Comparison of ENCODE assay signal across 7 cellular contexts in genomic region chr2:38146302-38146916, GRCh38.
DNase-seq lines count a peak whose midpoint lies in the region; ATAC-seq and TF ChIP-seq lines count a peak whose summit lies in the region.

No MANE protein-coding gene starts in this region.

- H3K36me3 Mint-ChIP-seq in neural progenitor cell, result no peaks in the 10 kb centered on the region

- peak; percentile 67 for DNase-seq in epithelial cell of esophagus (ENCODE audit: low read depth)
- DNase-seq in osteoblast (ENCODE audit: insufficient read length, low spot score, missing footprints), result peak; percentile 67
- DNase-seq in T-helper 9 cell, result no peak
- no peak for DNase-seq in neural progenitor cell (ENCODE audit: low spot score)

- no peaks in the 10 kb centered on the region for H4K20me1 ChIP-seq in OCI-LY3 (ENCODE audit: insufficient read depth, low read length)
- H4K20me1 ChIP-seq in osteoblast (ENCODE audit: insufficient read depth, low read length), result no peaks in the 10 kb centered on the region
- H4K20me1 ChIP-seq in neural progenitor cell (ENCODE audit: low read depth), result no peaks in the 10 kb centered on the region

- ATAC-seq in GM18858 (IDR thresholded peaks at IDR 0.05; ENCODE audit: unreplicated experiment), result peak; percentile 39
- peak; percentile 75 for ATAC-seq in HG02588 (IDR thresholded peaks at IDR 0.05; ENCODE audit: unreplicated experiment)

- H3K27ac Mint-ChIP-seq in neural progenitor cell, result no peak overlapping the region

- H3K36me3 ChIP-seq in OCI-LY3 (replicated peaks; ENCODE audit: low read depth, low read length), result no peaks in the 10 kb centered on the region
- no peaks in the 10 kb centered on the region for H3K36me3 ChIP-seq in osteoblast (ENCODE audit: insufficient read depth, low read length)
- no peaks in the 10 kb centered on the region for H3K36me3 ChIP-seq in neural progenitor cell

- H3K27me3 ChIP-seq in OCI-LY3 (ENCODE audit: low read depth, low read length), result no peaks in the 10 kb centered on the region
- no peaks in the 10 kb centered on the region for H3K27me3 ChIP-seq in osteoblast (ENCODE audit: insufficient read depth, low read length)
- H3K27me3 ChIP-seq in neural progenitor cell, result no peaks in the 10 kb centered on the region

- H3K4me3 ChIP-seq in OCI-LY3 (ENCODE audit: low read length), result peak overlapping the region; percentile 20; the same call in 1 of the 2 replicates
- H3K4me3 ChIP-seq in epithelial cell of esophagus (ENCODE audit: low read length), result no peak overlapping the region
- peak overlapping the region; percentile 57 for H3K4me3 ChIP-seq in osteoblast (ENCODE audit: insufficient read depth, low read length)
- no peak overlapping the region for H3K4me3 ChIP-seq in neural progenitor cell

- H3K9ac ChIP-seq in OCI-LY3 (ENCODE audit: low read length) (peak overlapping the region; percentile 34; the same call in 1 of the 2 replicates), neural progenitor cell (no peak overlapping the region)

- H3K4me1 ChIP-seq in OCI-LY3 (ENCODE audit: low read length) (peaks cover 19% of the 10 kb centered on the region), osteoblast (ENCODE audit: insufficient read depth, low read length) (peaks cover 36% of the 10 kb centered on the region), neural progenitor cell (no peaks in the 10 kb centered on the region)

- H3K27me3 Mint-ChIP-seq in neural progenitor cell (ENCODE audit: insufficient read depth, low read depth), result no peaks in the 10 kb centered on the region

- H3K4me2 ChIP-seq in OCI-LY3 (ENCODE audit: low read length) (peak overlapping the region; percentile 48), osteoblast (ENCODE audit: insufficient read depth, low read length) (peak overlapping the region; percentile 82), neural progenitor cell (no peak overlapping the region)

- TF ChIP-seq CTCF in OCI-LY3 (IDR thresholded peaks at IDR 0.05; ENCODE audit: low read depth, low read length) (no peak), epithelial cell of esophagus (IDR thresholded peaks at IDR 0.05; ENCODE audit: insufficient read depth, low read depth, low read length, missing control alignments) (no peak), osteoblast (IDR thresholded peaks at IDR 0.05; ENCODE audit: extremely low read depth, low read depth, low read length) (no peak), neural progenitor cell (IDR thresholded peaks at IDR 0.05) (no peak)

- no peak overlapping the region for H3K4me3 Mint-ChIP-seq in neural progenitor cell

- H3K4me1 Mint-ChIP-seq in neural progenitor cell, result peaks cover 5% of the 10 kb centered on the region

- no peaks in the 10 kb centered on the region for H3K9me3 Mint-ChIP-seq in neural progenitor cell

- H2AFZ ChIP-seq in OCI-LY3 (ENCODE audit: low read depth, low read length) (peak overlapping the region; percentile 33; the same call in 1 of the 2 replicates), osteoblast (ENCODE audit: low read length) (peak overlapping the region; percentile 56), neural progenitor cell (replicated peaks) (no peak overlapping the region)

- H3K27ac ChIP-seq in OCI-LY3 (ENCODE audit: low read length) (peak overlapping the region; percentile 29), osteoblast (ENCODE audit: low read depth, low read length) (peak overlapping the region; percentile 100), neural progenitor cell (no peak overlapping the region)

- no peaks in the 10 kb centered on the region for H3F3A ChIP-seq in neural progenitor cell (ENCODE audit: low read depth)

- H3K9me3 ChIP-seq in OCI-LY3 (ENCODE audit: insufficient read depth, low read length) (no peaks in the 10 kb centered on the region), osteoblast (ENCODE audit: low read depth, low read length) (no peaks in the 10 kb centered on the region), neural progenitor cell (ENCODE audit: low read depth) (no peaks in the 10 kb centered on the region)

- H3K79me2 ChIP-seq in OCI-LY3 (ENCODE audit: low read length), result no peaks in the 10 kb centered on the region
- H3K79me2 ChIP-seq in osteoblast (ENCODE audit: insufficient read depth, low read length), result no peaks in the 10 kb centered on the region
- no peaks in the 10 kb centered on the region for H3K79me2 ChIP-seq in neural progenitor cell (ENCODE audit: low read depth)

Comparison
In these comparisons a context has a peak if more than half of its experiments do, and no peak if none do; other contexts are left out.
1. H3K4me3 ChIP-seq: peak in OCI-LY3 (single experiment) and osteoblast (single experiment); none in epithelial cell of esophagus (single experiment) and neural progenitor cell (single experiment).
2. DNase-seq: peak in epithelial cell of esophagus (single experiment) and osteoblast (single experiment); none in T-helper 9 cell (single experiment) and neural progenitor cell (single experiment).